Comparison of ENCODE assay signal across 8 cellular contexts in the genomic region with DNA sequence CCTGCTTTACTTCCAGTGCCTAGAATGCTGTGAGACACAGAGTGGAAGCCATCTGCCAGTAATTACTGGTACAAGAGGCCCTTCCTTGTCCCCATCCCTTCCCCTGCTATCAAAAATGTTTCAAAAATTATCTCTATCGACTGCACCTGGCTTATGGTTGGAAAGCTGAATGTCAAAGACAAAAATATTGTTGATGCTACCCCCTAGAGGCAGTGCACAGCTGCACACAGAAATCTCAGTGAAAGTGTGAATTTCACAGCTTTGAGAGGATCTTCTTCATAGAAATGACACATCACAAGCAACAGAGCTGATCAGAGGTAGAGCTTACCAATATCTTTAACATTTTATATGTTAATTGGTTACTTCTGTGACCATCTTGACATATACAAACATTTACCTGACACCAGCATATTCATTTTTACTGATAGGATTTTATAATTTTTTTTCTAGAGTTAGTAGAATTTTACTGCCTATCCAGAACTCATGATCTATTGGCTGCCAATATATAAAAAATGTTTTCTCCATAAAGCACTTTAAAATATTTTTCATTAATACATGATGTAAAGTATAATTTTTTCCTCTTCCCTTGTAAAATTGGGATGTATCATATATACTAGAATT. TPM values are rescaled to one million over a fixed set of nuclear protein-coding genes. Genes with fewer than 3 reads are reported as not detected.
DNase-seq lines count a peak whose midpoint lies in the region; ATAC-seq and TF ChIP-seq lines count a peak whose summit lies in the region.

No MANE protein-coding gene starts in this region.

- H3K9ac ChIP-seq in endodermal cell (ENCODE audit: extremely low read depth, low read length, poor library complexity, severe bottlenecking): no peak overlapping the region

- H3K27me3 ChIP-seq in heart left ventricle (peaks cover 0 to 32% (median 7%) of the 10 kb centered on the region in 9 donors), endodermal cell (ENCODE audit: control insufficient read depth, insufficient read depth, low read length, poor library complexity, severe bottlenecking) (peaks cover 13% of the 10 kb centered on the region), upper lobe of right lung (peaks cover 30% of the 10 kb centered on the region), right cardiac atrium (ENCODE audit: control insufficient read depth, insufficient read depth) (no peaks in the 10 kb centered on the region), suprapubic skin (peaks cover 17% of the 10 kb centered on the region)

- H3K27ac ChIP-seq in heart left ventricle (no peak overlapping the region), endodermal cell (ENCODE audit: low read depth, low read length) (no peak overlapping the region), upper lobe of right lung (no peak overlapping the region), right cardiac atrium (ENCODE audit: low read length) (no peak overlapping the region), suprapubic skin (no peak overlapping the region)

- H3K4me1 Mint-ChIP-seq in endodermal cell: peaks cover 3% of the 10 kb centered on the region

- H3K4me3 ChIP-seq in heart left ventricle: no peak overlapping the region
- no peak overlapping the region for H3K4me3 ChIP-seq in NB4 (ENCODE audit: low read depth, low read length)
- H3K4me3 ChIP-seq in endodermal cell (ENCODE audit: low read length): no peak overlapping the region
- H3K4me3 ChIP-seq in upper lobe of right lung: no peak overlapping the region
- H3K4me3 ChIP-seq in right cardiac atrium (ENCODE audit: low read length): no peak overlapping the region
- no peak overlapping the region for H3K4me3 ChIP-seq in suprapubic skin

- intact Hi-C loops in heart left ventricle (cut with DNase I) (no loop called here), left cardiac atrium (cut with DNase I) (no loop called here), upper lobe of right lung (cut with DNase I) (no loop called here), right cardiac atrium (cut with DNase I) (loop anchor here in 1 of 4 donors (10.0 kb wide), 1 partner anchor 192 kb away; no protein-coding TSS in a partner anchor)

- H3K9me3 ChIP-seq in heart left ventricle: peaks cover 0 to 8% (median 0%) of the 10 kb centered on the region in 12 donors
- peaks cover 11% of the 10 kb centered on the region for H3K9me3 ChIP-seq in endodermal cell (ENCODE audit: control insufficient read depth, low read length)
- no peaks in the 10 kb centered on the region for H3K9me3 ChIP-seq in upper lobe of right lung
- peaks cover 4% of the 10 kb centered on the region for H3K9me3 ChIP-seq in right cardiac atrium (ENCODE audit: control insufficient read depth, low read length)
- H3K9me3 ChIP-seq in suprapubic skin: peaks cover 7% of the 10 kb centered on the region

- H3K4me1 ChIP-seq in heart left ventricle: no peaks in the 10 kb centered on the region
- no peaks in the 10 kb centered on the region for H3K4me1 ChIP-seq in endodermal cell (ENCODE audit: control insufficient read depth, insufficient read depth, low read length)
- no peaks in the 10 kb centered on the region for H3K4me1 ChIP-seq in upper lobe of right lung
- no peaks in the 10 kb centered on the region for H3K4me1 ChIP-seq in right cardiac atrium (ENCODE audit: control insufficient read depth, insufficient read depth, low read length)
- no peaks in the 10 kb centered on the region for H3K4me1 ChIP-seq in suprapubic skin

- peaks cover 18% of the 10 kb centered on the region for H3K9me3 Mint-ChIP-seq in endodermal cell

- peaks cover 39% of the 10 kb centered on the region for H3K27me3 Mint-ChIP-seq in endodermal cell (ENCODE audit: insufficient read depth)

- no peak overlapping the region for H3K4me3 Mint-ChIP-seq in endodermal cell

- TF ChIP-seq CTCF in heart left ventricle (IDR thresholded peaks at IDR 0.05) (peak in 11 of 12 donors; percentile 16 to 48 (median 35)), NB4 (IDR thresholded peaks at IDR 0.05; ENCODE audit: low read depth, low read length) (peak; percentile 77), endodermal cell (conservative IDR thresholded peaks at IDR 0.05) (peak; percentile 62), upper lobe of right lung (IDR thresholded peaks at IDR 0.05) (peak; percentile 47), suprapubic skin (IDR thresholded peaks at IDR 0.05) (peak in 1 of 2 donors; percentile 18)

- no peak for TF ChIP-seq EP300 in suprapubic skin (IDR thresholded peaks at IDR 0.05)

- DNase-seq in heart left ventricle: no peak
- no peak for DNase-seq in left cardiac atrium
- peak; percentile 41 for DNase-seq in NB4 (ENCODE audit: low read depth)
- DNase-seq in endodermal cell: no peak
- DNase-seq in upper lobe of right lung: no peak
- DNase-seq in KG1 (lab: John Stamatoyannopoulos, UW): no peak
- DNase-seq in right cardiac atrium: no peak
- no peak for DNase-seq in suprapubic skin (ENCODE audit: low spot score in 2 of 2)

- H3K27ac Mint-ChIP-seq in endodermal cell: no peak overlapping the region

- H3K36me3 Mint-ChIP-seq in endodermal cell (ENCODE audit: low read depth): peaks cover 23% of the 10 kb centered on the region

- H3K36me3 ChIP-seq in heart left ventricle: no peaks in the 10 kb centered on the region
- H3K36me3 ChIP-seq in endodermal cell (ENCODE audit: control insufficient read depth, insufficient read depth, low read length): no peaks in the 10 kb centered on the region
- H3K36me3 ChIP-seq in upper lobe of right lung: no peaks in the 10 kb centered on the region
- no peaks in the 10 kb centered on the region for H3K36me3 ChIP-seq in suprapubic skin

- ATAC-seq in heart left ventricle (no peak), left cardiac atrium (no peak), upper lobe of right lung (peak; percentile 42), right cardiac atrium (no peak)

- 6 to 36% (median 10%) methylated on average over 1 of the region's 1 CpG for WGBS in heart left ventricle, 4 donors
- WGBS in endodermal cell (ENCODE audit: insufficient coverage in 1 of 2, insufficient read length in 1 of 2), 2 experiments: 85 to 86% methylated on average over 1 of the region's 1 CpG
- 16% methylated on average over 1 of the region's 1 CpG for WGBS in right cardiac atrium
- 4% methylated on average over 1 of the region's 1 CpG for WGBS in suprapubic skin

- TF ChIP-seq POLR2A in heart left ventricle (IDR thresholded peaks at IDR 0.05) (no peak), NB4 (IDR thresholded peaks at IDR 0.05; ENCODE audit: extremely low read depth, insufficient read length) (no peak), suprapubic skin (IDR thresholded peaks at IDR 0.05) (no peak)

RNA-seq across cellular contexts. Expression of gene TMEM132B, which starts 17.1 kb away (rescaled TPM):
- total RNA-seq in heart left ventricle (1 to 10 TPM in 5 of 9 donors, under 1 TPM in 4; 0.27 to 5.2 (median 1.5) TPM), left cardiac atrium (1 to 10 TPM; 2.4 to 2.8 TPM), endodermal cell (10 to 100 TPM; 19.5 to 47.0 TPM), upper lobe of right lung (0.93 TPM), right cardiac atrium (10 to 100 TPM in 3 of 4 donors, 1 to 10 TPM in 1; 8.5 to 14.3 (median 11.8) TPM), suprapubic skin (1 to 10 TPM; 1.7 to 5.7 (median 3.6) TPM)
- polyA plus RNA-seq in heart left ventricle (under 1 TPM; 0.25 to 0.27 TPM), right cardiac atrium (1.4 TPM)
- 12.5 TPM for polyA plus RNA-seq in endodermal cell (2013, experiment 1 of 2)
- polyA plus RNA-seq in endodermal cell (2013, experiment 2 of 2): 15.5 TPM
